In the genomic region with DNA sequence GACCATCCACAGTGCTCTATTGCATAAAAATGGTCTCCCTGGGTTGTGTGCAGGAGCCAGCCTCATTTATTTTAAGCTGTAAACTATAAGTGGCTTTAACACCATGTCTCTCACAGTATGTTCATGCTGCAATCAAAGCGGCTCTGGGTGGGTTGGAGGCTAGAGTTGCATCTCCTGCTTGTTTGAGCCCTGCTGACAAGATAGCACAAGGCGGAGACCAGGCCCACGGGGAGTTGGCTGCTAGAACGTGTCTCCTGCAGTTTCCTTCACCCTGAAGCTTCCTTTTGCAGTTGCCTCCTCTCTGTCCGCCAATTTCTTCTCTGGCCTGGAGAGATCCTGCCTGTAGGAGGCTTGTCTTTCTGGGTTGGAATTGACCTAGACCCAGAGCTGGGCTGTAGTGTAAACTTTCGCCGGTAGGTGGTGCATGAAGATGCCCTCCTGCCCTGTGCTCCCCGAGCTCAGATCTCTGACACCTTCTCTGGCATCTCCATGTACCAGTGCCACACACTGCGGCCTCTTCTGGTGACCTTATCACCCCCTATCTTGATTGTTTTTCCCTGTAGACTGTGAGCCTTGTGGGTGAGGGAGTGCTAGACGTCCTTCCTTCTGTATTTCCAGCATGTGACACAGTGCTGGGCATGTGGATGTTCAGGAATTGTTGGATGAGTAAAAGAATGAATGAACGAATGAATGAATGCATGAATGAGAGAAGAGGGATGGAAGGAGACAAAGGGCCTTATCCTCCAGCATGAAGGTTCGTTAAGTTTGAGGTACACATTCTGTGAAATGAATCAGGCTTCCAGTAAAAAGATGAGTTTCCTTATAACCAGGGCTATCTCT, we compare ENCODE assay signal across 8 cellular contexts.
DNase-seq lines count a peak whose midpoint lies in the region; ATAC-seq lines count a peak whose summit lies in the region.

No MANE protein-coding gene starts in this region.

- H3K36me3 Mint-ChIP-seq in memory B cell: no peaks in the 10 kb centered on the region

- H3K9me3 Mint-ChIP-seq in memory B cell: no peaks in the 10 kb centered on the region

- DNase-seq in ACHN (peak; percentile 72), NCI-H345 treated with DMSO at 0.1 percent for 48 hours (lab: John Stamatoyannopoulos, UW; ENCODE audit: unreplicated experiment) (peak; percentile 28), ecto neural progenitor cell (ENCODE audit: low spot score) (peak; percentile 66), memory B cell (ENCODE audit: low spot score in 2 of 2) (peak; percentile 74 to 81)
- peak; percentile 82 to 87 for DNase-seq in activated CD4-positive, alpha-beta T cell treated with anti-CD3 and anti-CD28 coated beads, Interleukin-2, amount 50 U/mL, for 48 hours
- peak; percentile 52 to 56 for DNase-seq in stimulated activated CD8-positive, alpha-beta memory T cell treated with anti-CD3 and anti-CD28 coated beads, Interleukin-4, amount 100 ng/mL, for 1 hour (ENCODE audit: low read depth in 2 of 2, low spot score in 1 of 2)

- in situ Hi-C loops in ACHN (cut with HindIII; ENCODE audit: low pct_ligation_motif_present, low pct_unique_long_range_greater_than_20kb, low sequenced_read_pairs): no loop called here

- H3K27ac Mint-ChIP-seq in memory B cell: no peak overlapping the region

- peaks cover 3% of the 10 kb centered on the region for H3K27me3 Mint-ChIP-seq in memory B cell

- peaks cover 3% of the 10 kb centered on the region for H3K4me1 Mint-ChIP-seq in memory B cell

- H3K4me3 Mint-ChIP-seq in memory B cell: no peak overlapping the region

- ATAC-seq in GM18498 (IDR thresholded peaks at IDR 0.05; ENCODE audit: unreplicated experiment) (peak; percentile 94), HG03025 (IDR thresholded peaks at IDR 0.05; ENCODE audit: low FRiP score, unreplicated experiment) (peak; percentile 64), memory B cell (ENCODE audit: low read depth) (peak; percentile 97)

Comparison
In these comparisons a context has a peak if more than half of its experiments do, and no peak if none do; other contexts are left out.
1. Peak in every context shown above with its lines: DNase-seq and ATAC-seq.
2. DNase-seq: peak in every context shown above with its lines; median percentile 84 in activated CD4-positive, alpha-beta T cell treated with anti-CD3 and anti-CD28 coated beads, Interleukin-2, amount 50 U/mL, for 48 hours; 78 in memory B cell; 72 in ACHN; 66 in ecto neural progenitor cell; 54 in stimulated activated CD8-positive, alpha-beta memory T cell treated with anti-CD3 and anti-CD28 coated beads, Interleukin-4, amount 100 ng/mL, for 1 hour; 28 in NCI-H345 treated with DMSO at 0.1 percent for 48 hours.